12 cellular contexts compared by ENCODE assay signal in the genomic region with DNA sequence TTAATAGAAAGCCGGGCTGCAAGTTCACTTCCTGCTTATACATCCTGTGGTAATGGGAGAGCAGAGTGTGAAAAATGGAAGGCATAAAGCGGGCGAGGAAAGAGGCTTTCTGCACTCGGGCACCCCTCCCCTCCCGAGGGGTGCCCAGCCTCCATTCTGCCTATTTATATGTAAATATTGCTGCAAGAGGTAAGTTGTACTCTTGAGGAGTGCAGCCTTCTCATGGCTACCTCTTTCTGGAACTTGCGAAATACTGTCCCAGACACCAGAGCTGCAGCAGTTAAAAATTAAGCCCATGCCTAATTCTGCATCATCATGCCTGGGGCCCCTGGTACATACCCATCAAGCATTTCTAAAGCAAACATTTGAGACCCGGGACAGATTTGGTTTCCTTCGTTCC.
"Had no signal": no experiment of that assay in that cellular context is flagged by ENCODE, and none has a peak within 500 bp of the region (broad histone marks: within the 10 kb centered on the region; RNA-seq: fewer than 3 reads in every experiment).

No MANE protein-coding gene starts in this region.

- H3K27ac ChIP-seq: esophagus squamous epithelium, tibial nerve, vagina had no signal

- H3K4me1 ChIP-seq: esophagus squamous epithelium, vagina had no signal

- ATAC-seq: activated CD4-positive, alpha-beta T cell treated with anti-CD3 and anti-CD28 coated beads for 36 hours; activated naive CD4-positive, alpha-beta T cell treated with anti-CD3 and anti-CD28 coated beads, Interleukin-2, amount 50 U/mL, for 72 hours; WTC11 had no signal

- H3K4me3 ChIP-seq: esophagus squamous epithelium, tibial nerve, vagina had no signal

- DNase-seq: activated CD4-positive, alpha-beta T cell treated with anti-CD3 and anti-CD28 coated beads for 36 hours; activated CD4-positive, alpha-beta T cell treated with anti-CD3 and anti-CD28 coated beads, Interleukin-2, amount 50 U/mL, for 48 hours; activated gamma-delta T cell treated with Interleukin-2 at 50 U/mL for 16 hours; effector memory CD4-positive, alpha-beta T cell; esophagus squamous epithelium; posterior cingulate gyrus; retina; stimulated activated CD4-positive, alpha-beta T cell treated with anti-CD3 and anti-CD28 coated beads, Interleukin-2, amount 100 ng/mL, for 24 hours had no signal

- H3K9me3 ChIP-seq: esophagus squamous epithelium, tibial nerve, vagina had no signal

- H3K36me3 ChIP-seq: esophagus squamous epithelium, vagina had no signal

- H3K27me3 ChIP-seq: esophagus squamous epithelium, tibial nerve, vagina had no signal
